In genomic region chr5:38796000-38796738, GRCh38 we compare ENCODE assay signal across 16 cellular contexts. TPM values are rescaled to one million over a fixed set of nuclear protein-coding genes. Genes with fewer than 3 reads are reported as not detected.
DNase-seq lines count a peak whose midpoint lies in the region; ATAC-seq and TF ChIP-seq lines count a peak whose summit lies in the region.
"Had no signal": no experiment of that assay in that cellular context is flagged by ENCODE, and none has a peak within 500 bp of the region (broad histone marks: within the 10 kb centered on the region; RNA-seq: fewer than 3 reads in every experiment).

No MANE protein-coding gene starts in this region.

- DNase-seq in activated CD8-positive, alpha-beta T cell treated with anti-CD3 and anti-CD28 coated beads for 36 hours = peak; percentile 6
- no peak for DNase-seq in activated CD8-positive, alpha-beta T cell treated with anti-CD3 and anti-CD28 coated beads, Interleukin-2, amount 10 ng/mL, durations not matched to agents 7 days and 5 days
- peak in 2 of 5 donors; percentile 37 to 44 for DNase-seq in heart left ventricle
- DNase-seq in psoas muscle = peak; percentile 79 to 90
- DNase-seq in vagina (ENCODE audit: extremely low spot score in 2 of 2) = no peak
- no peak for DNase-seq in T1000 (lab: John Stamatoyannopoulos, UW)
- DNase-seq: activated T-cell treated with anti-CD3 and anti-CD28 coated beads for 4 hours; effector memory CD8-positive, alpha-beta T cell; NCI-H524; SHP77 treated with DMSO at 0.1 percent for 48 hours had no signal

- intact Hi-C loops in activated CD8-positive, alpha-beta T cell treated with anti-CD3 and anti-CD28 coated beads for 36 hours (cut with micrococcal nuclease) = no loop called here
- intact Hi-C loops in heart left ventricle (cut with DNase I) = no loop called here
- intact Hi-C loops in psoas muscle (cut with DNase I) = no loop called here
- intact Hi-C loops in vagina (cut with DNase I) = loop anchor here (5.0 kb wide), 1 partner anchor 239 kb away; the partner anchor contains the start of gene LIFR

- H3K27me3 ChIP-seq in heart left ventricle (no peaks in the 10 kb centered on the region), psoas muscle (ENCODE audit: insufficient read depth in 3 of 3, low read length in 2 of 3) (no peaks in the 10 kb centered on the region), vagina (no peaks in the 10 kb centered on the region)

- no peak for TF ChIP-seq POLR2A in heart left ventricle (IDR thresholded peaks at IDR 0.05)
- no peak for TF ChIP-seq POLR2A in vagina (IDR thresholded peaks at IDR 0.05)

- WGBS in heart left ventricle, 4 donors = 27 to 47% (median 29%) methylated on average over 6 of the region's 6 CpGs
- WGBS in psoas muscle, 3 donors = 10 to 27% (median 10%) methylated on average over 6 of the region's 6 CpGs

- no peak for ATAC-seq in activated CD8-positive, alpha-beta T cell treated with anti-CD3 and anti-CD28 coated beads for 36 hours
- no peak for ATAC-seq in activated CD8-positive, alpha-beta T cell treated with anti-CD3 and anti-CD28 coated beads, Interleukin-2, amount 10 ng/mL, durations not matched to agents 7 days and 5 days
- ATAC-seq in heart left ventricle = peak; percentile 56 to 85 (median 66)
- peak; percentile 46 to 89 (median 78) for ATAC-seq in psoas muscle
- ATAC-seq in GM21381 (IDR thresholded peaks at IDR 0.05; ENCODE audit: unreplicated experiment) = no peak
- no peak for ATAC-seq in GM18868 (IDR thresholded peaks at IDR 0.05; ENCODE audit: unreplicated experiment)
- ATAC-seq: effector memory CD8-positive, alpha-beta T cell had no signal

- no peak for TF ChIP-seq CTCF in activated CD8-positive, alpha-beta T cell treated with anti-CD3 and anti-CD28 coated beads for 36 hours (IDR thresholded peaks at IDR 0.05)
- TF ChIP-seq CTCF in heart left ventricle (IDR thresholded peaks at IDR 0.05) (no peak), psoas muscle (IDR thresholded peaks at IDR 0.05) (no peak), vagina (IDR thresholded peaks at IDR 0.05) (no peak)

- H3K4me1 ChIP-seq in heart left ventricle (peaks cover 0 to 47% (median 21%) of the 10 kb centered on the region in 12 donors), psoas muscle (peaks cover 7% of the 10 kb centered on the region), vagina (peaks cover 26% of the 10 kb centered on the region)

- H3K27ac Mint-ChIP-seq in activated CD8-positive, alpha-beta T cell treated with anti-CD3 and anti-CD28 coated beads for 36 hours = no peak overlapping the region
- no peak overlapping the region for H3K27ac Mint-ChIP-seq in activated CD8-positive, alpha-beta T cell treated with anti-CD3 and anti-CD28 coated beads, Interleukin-2, amount 10 ng/mL, durations not matched to agents 7 days and 5 days
- H3K27ac Mint-ChIP-seq: effector memory CD8-positive, alpha-beta T cell; progenitor cell of endocrine pancreas had no signal

- peaks cover 24% of the 10 kb centered on the region for H3K27me3 Mint-ChIP-seq in activated CD8-positive, alpha-beta T cell treated with anti-CD3 and anti-CD28 coated beads for 36 hours
- H3K27me3 Mint-ChIP-seq in activated CD8-positive, alpha-beta T cell treated with anti-CD3 and anti-CD28 coated beads, Interleukin-2, amount 10 ng/mL, durations not matched to agents 7 days and 5 days (ENCODE audit: low read depth) = peaks cover 7% of the 10 kb centered on the region

- H3K4me3 ChIP-seq in heart left ventricle (no peak overlapping the region), psoas muscle (no peak overlapping the region), vagina (no peak overlapping the region)

- no peaks in the 10 kb centered on the region for H3K4me1 Mint-ChIP-seq in activated CD8-positive, alpha-beta T cell treated with anti-CD3 and anti-CD28 coated beads for 36 hours (ENCODE audit: low read depth)
- no peaks in the 10 kb centered on the region for H3K4me1 Mint-ChIP-seq in activated CD8-positive, alpha-beta T cell treated with anti-CD3 and anti-CD28 coated beads, Interleukin-2, amount 10 ng/mL, durations not matched to agents 7 days and 5 days (ENCODE audit: low read depth)

- CTCF ChIA-PET in activated CD8-positive, alpha-beta T cell treated with anti-CD3 and anti-CD28 coated beads for 36 hours (lab: Charles Lee) = interaction anchor here (0.7 to 2.0 kb wide), 4 partner anchors 12 to 354 kb away, joined by 3 to 5 read pairs (median 4); no protein-coding TSS in a partner anchor
- CTCF ChIA-PET in activated CD8-positive, alpha-beta T cell treated with anti-CD3 and anti-CD28 coated beads, Interleukin-2, amount 10 ng/mL, durations not matched to agents 7 days and 5 days (lab: Charles Lee) = interaction anchor here (1.5 kb wide), 1 partner anchor 13 kb away, joined by 9 read pairs; no protein-coding TSS in a partner anchor

- H3K4me3 Mint-ChIP-seq in activated CD8-positive, alpha-beta T cell treated with anti-CD3 and anti-CD28 coated beads for 36 hours = no peak overlapping the region
- H3K4me3 Mint-ChIP-seq in activated CD8-positive, alpha-beta T cell treated with anti-CD3 and anti-CD28 coated beads, Interleukin-2, amount 10 ng/mL, durations not matched to agents 7 days and 5 days = no peak overlapping the region
- H3K4me3 Mint-ChIP-seq: effector memory CD8-positive, alpha-beta T cell had no signal

- H3K27ac ChIP-seq in heart left ventricle (peak overlapping the region in 11 of 12 donors; percentile 1 to 67 (median 38)), psoas muscle (no peak overlapping the region), vagina (peak overlapping the region; percentile 78)
- H3K27ac ChIP-seq: 22Rv1, VCaP had no signal

- H3K9me3 Mint-ChIP-seq in activated CD8-positive, alpha-beta T cell treated with anti-CD3 and anti-CD28 coated beads for 36 hours = no peaks in the 10 kb centered on the region
- no peaks in the 10 kb centered on the region for H3K9me3 Mint-ChIP-seq in activated CD8-positive, alpha-beta T cell treated with anti-CD3 and anti-CD28 coated beads, Interleukin-2, amount 10 ng/mL, durations not matched to agents 7 days and 5 days (ENCODE audit: insufficient read depth)
- H3K9me3 Mint-ChIP-seq: effector memory CD8-positive, alpha-beta T cell had no signal

- H3K9me3 ChIP-seq in heart left ventricle (no peaks in the 10 kb centered on the region), psoas muscle (no peaks in the 10 kb centered on the region), vagina (no peaks in the 10 kb centered on the region)

- POLR2A ChIA-PET in activated CD8-positive, alpha-beta T cell treated with anti-CD3 and anti-CD28 coated beads for 36 hours (lab: Charles Lee) = no interaction called here
- POLR2A ChIA-PET in activated CD8-positive, alpha-beta T cell treated with anti-CD3 and anti-CD28 coated beads, Interleukin-2, amount 10 ng/mL, durations not matched to agents 7 days and 5 days (lab: Charles Lee) = no interaction called here

- H3K36me3 ChIP-seq in heart left ventricle (no peaks in the 10 kb centered on the region), psoas muscle (ENCODE audit: insufficient read depth in 1 of 2, low read depth in 1 of 2) (no peaks in the 10 kb centered on the region), vagina (no peaks in the 10 kb centered on the region)

- no peaks in the 10 kb centered on the region for H3K36me3 Mint-ChIP-seq in activated CD8-positive, alpha-beta T cell treated with anti-CD3 and anti-CD28 coated beads for 36 hours (ENCODE audit: low read depth)
- no peaks in the 10 kb centered on the region for H3K36me3 Mint-ChIP-seq in activated CD8-positive, alpha-beta T cell treated with anti-CD3 and anti-CD28 coated beads, Interleukin-2, amount 10 ng/mL, durations not matched to agents 7 days and 5 days (ENCODE audit: low read depth)

RNA-seq across cellular contexts. Expression of gene OSMR, which starts 49.6 kb away (rescaled TPM):
- not detected for total RNA-seq in activated CD8-positive, alpha-beta T cell treated with anti-CD3 and anti-CD28 coated beads for 36 hours
- under 1 TPM in 1 of 2 experiments, not detected in 1; 0.05 TPM for total RNA-seq in activated CD8-positive, alpha-beta T cell treated with anti-CD3 and anti-CD28 coated beads, Interleukin-2, amount 10 ng/mL, durations not matched to agents 7 days and 5 days
- total RNA-seq in heart left ventricle = 10 to 100 TPM in 5 of 9 donors, 1 to 10 TPM in 4; 8.1 to 39.2 (median 12.0) TPM
- 10 to 100 TPM in 1 of 2 donors, 1 to 10 TPM in 1; 4.2 to 14.2 TPM for polyA plus RNA-seq in heart left ventricle
- 10 to 100 TPM in 2 of 4 donors, 1 to 10 TPM in 2; 6.0 to 27.0 (median 14.3) TPM for total RNA-seq in psoas muscle
- polyA plus RNA-seq in psoas muscle = 10 to 100 TPM in 1 of 3 donors, 1 to 10 TPM in 2; 3.2 to 18.1 (median 3.3) TPM
- 69.0 TPM for total RNA-seq in vagina
- total RNA-seq: mononuclear cell had no signal

Comparison
In these comparisons a context has a peak if more than half of its experiments do, and no peak if none do; other contexts are left out.
1. DNase-seq: peak in activated CD8-positive, alpha-beta T cell treated with anti-CD3 and anti-CD28 coated beads for 36 hours (single experiment) and psoas muscle (2 of 2); none in activated CD8-positive, alpha-beta T cell treated with anti-CD3 and anti-CD28 coated beads, Interleukin-2, amount 10 ng/mL, durations not matched to agents 7 days and 5 days (single experiment), vagina (0 of 2) and T1000 (single experiment).
2. ATAC-seq: peak in heart left ventricle (4 of 4) and psoas muscle (4 of 4); none in activated CD8-positive, alpha-beta T cell treated with anti-CD3 and anti-CD28 coated beads for 36 hours (single experiment), activated CD8-positive, alpha-beta T cell treated with anti-CD3 and anti-CD28 coated beads, Interleukin-2, amount 10 ng/mL, durations not matched to agents 7 days and 5 days (single experiment), GM21381 (single experiment) and GM18868 (single experiment).
3. RNA of gene OSMR, which starts 49.6 kb away (total RNA-seq): 69.0 TPM in vagina (single experiment), 6.0 to 27.0 TPM in psoas muscle and 8.1 to 39.2 TPM in heart left ventricle; 0.05 TPM in activated CD8-positive, alpha-beta T cell treated with anti-CD3 and anti-CD28 coated beads, Interleukin-2, amount 10 ng/mL, durations not matched to agents 7 days and 5 days and not detected in activated CD8-positive, alpha-beta T cell treated with anti-CD3 and anti-CD28 coated beads for 36 hours; every median in the first group is over 4 times any median in the second.